ENCODE assay signal across 23 cellular contexts in the genomic region with DNA sequence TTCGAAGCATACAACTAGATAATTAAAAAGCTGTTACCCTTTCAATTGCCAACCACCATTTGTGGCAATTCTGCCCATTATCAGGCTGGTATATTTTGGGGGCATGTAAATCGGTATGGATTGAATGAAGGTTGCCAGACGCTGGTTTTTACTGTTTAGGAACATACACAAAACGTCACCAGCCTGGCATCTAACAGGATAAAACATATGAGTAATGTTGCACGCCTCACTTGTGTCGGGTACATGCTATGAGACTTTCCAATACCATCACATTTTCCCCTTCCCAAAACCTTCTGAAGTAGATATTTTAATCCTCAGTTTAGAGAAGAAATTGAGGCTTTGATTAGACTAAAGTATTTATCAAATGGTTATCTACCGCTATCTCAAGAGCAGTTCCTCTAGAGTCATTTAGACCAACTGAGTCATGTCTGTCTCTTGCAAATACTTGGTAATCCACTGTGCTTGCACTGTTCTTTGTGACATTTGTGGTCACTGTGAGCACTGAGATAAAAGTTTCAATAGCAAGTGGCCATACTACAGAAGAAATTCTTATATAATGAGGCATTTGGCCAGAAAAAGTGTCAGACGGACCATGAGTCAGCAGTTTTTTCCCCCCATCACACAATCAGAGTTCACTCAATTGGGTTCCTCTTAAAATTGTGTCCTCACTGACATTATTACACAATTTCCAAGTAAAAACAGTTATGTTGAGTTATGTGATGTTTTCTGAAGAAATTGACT.
"Had no signal": no experiment of that assay in that cellular context is flagged by ENCODE, and none has a peak within 500 bp of the region (broad histone marks: within the 10 kb centered on the region; RNA-seq: fewer than 3 reads in every experiment).

No MANE protein-coding gene starts in this region.

- H3K4me1 Mint-ChIP-seq: activated CD4-positive, alpha-beta memory T cell treated with anti-CD3 and anti-CD28 coated beads, Interleukin-2, amount 10 ng/mL, durations not matched to agents 7 days and 5 days; neural progenitor cell; stimulated activated naive B cell treated with anti-CD40 and anti-IgM and Interleukin-4, amounts not matched to agents 10 μg/mL and 1 μg/mL and 100 μg/mL, for 72 hours had no signal

- H3K4me1 ChIP-seq: adrenal gland, body of pancreas, colonic mucosa, esophagus muscularis mucosa, lower lobe of right lung, pancreas, tibial nerve, vagina had no signal

- H3K4me3 ChIP-seq: adrenal gland, body of pancreas, colonic mucosa, esophagus muscularis mucosa, lower lobe of right lung, neural progenitor cell, pancreas, tibial nerve, vagina had no signal

- H3K27me3 Mint-ChIP-seq: activated CD4-positive, alpha-beta memory T cell treated with anti-CD3 and anti-CD28 coated beads, Interleukin-2, amount 10 ng/mL, durations not matched to agents 7 days and 5 days; stimulated activated naive B cell treated with anti-CD40 and anti-IgM and Interleukin-4, amounts not matched to agents 10 μg/mL and 1 μg/mL and 100 μg/mL, for 72 hours had no signal

- H3K27ac ChIP-seq: adrenal gland, body of pancreas, colonic mucosa, esophagus muscularis mucosa, lower lobe of right lung, pancreas, tibial nerve, vagina, VCaP had no signal

- H2AFZ ChIP-seq: neural progenitor cell had no signal

- FAIRE-seq: endometrium, islet of Langerhans, pancreas had no signal

- H3K27ac Mint-ChIP-seq: activated CD4-positive, alpha-beta memory T cell treated with anti-CD3 and anti-CD28 coated beads, Interleukin-2, amount 10 ng/mL, durations not matched to agents 7 days and 5 days; neural progenitor cell; stimulated activated naive B cell treated with anti-CD40 and anti-IgM and Interleukin-4, amounts not matched to agents 10 μg/mL and 1 μg/mL and 100 μg/mL, for 72 hours had no signal

- H3K9ac ChIP-seq: neural progenitor cell had no signal

- H3K4me2 ChIP-seq: neural progenitor cell had no signal

- H3K27me3 ChIP-seq: adrenal gland, body of pancreas, colonic mucosa, esophagus muscularis mucosa, neural progenitor cell, pancreas, tibial nerve, vagina had no signal

- DNase-seq: activated CD4-positive, alpha-beta memory T cell treated with anti-CD3 and anti-CD28 coated beads, Interleukin-2, amount 10 ng/mL, durations not matched to agents 7 days and 5 days; activated CD4-positive, alpha-beta T cell treated with anti-CD3 and anti-CD28 coated beads for 1 hour; activated effector memory CD4-positive, alpha-beta T cell treated with Interleukin-2 at 50 U/mL for 16 hours; activated naive CD4-positive, alpha-beta T cell treated with anti-CD3 and anti-CD28 coated beads, Interleukin-2, amount 50 U/mL, for 16 hours; activated T-cell treated with anti-CD3 and anti-CD28 coated beads, Interleukin-2, amount 50 U/mL, for 4 hours; adrenal gland; body of pancreas; caudate nucleus; colonic mucosa; left colon; lower lobe of right lung; pancreas; stimulated activated CD4-positive, alpha-beta T cell treated with anti-CD3 and anti-CD28 coated beads, Interleukin-15, amount 100 ng/mL, for 24 hours; stimulated activated CD4-positive, alpha-beta T cell treated with anti-CD3 and anti-CD28 coated beads, Interleukin-4, amount 100 ng/mL, for 1 hour; stimulated activated naive B cell treated with anti-CD40 and anti-IgM and Interleukin-4, amounts not matched to agents 10 μg/mL and 1 μg/mL and 100 μg/mL, for 72 hours; T1000 had no signal

- H3K36me3 Mint-ChIP-seq: neural progenitor cell; stimulated activated naive B cell treated with anti-CD40 and anti-IgM and Interleukin-4, amounts not matched to agents 10 μg/mL and 1 μg/mL and 100 μg/mL, for 72 hours had no signal

- H3K9me3 Mint-ChIP-seq: activated T-cell treated with anti-CD3 and anti-CD28 coated beads, Interleukin-2, amount 50 U/mL, for 4 hours had no signal

- H3K9me3 ChIP-seq: adrenal gland, body of pancreas, esophagus muscularis mucosa, pancreas, tibial nerve, vagina had no signal

- H3K36me3 ChIP-seq: adrenal gland, colonic mucosa, esophagus muscularis mucosa, lower lobe of right lung, neural progenitor cell, pancreas, tibial nerve, vagina had no signal

- ATAC-seq: activated T-cell treated with anti-CD3 and anti-CD28 coated beads, Interleukin-2, amount 50 U/mL, for 4 hours; body of pancreas; left colon; lower lobe of right lung; pancreas; stimulated activated naive B cell treated with anti-CD40 and anti-IgM and Interleukin-4, amounts not matched to agents 10 μg/mL and 1 μg/mL and 100 μg/mL, for 72 hours had no signal

- H3K4me3 Mint-ChIP-seq: activated CD4-positive, alpha-beta memory T cell treated with anti-CD3 and anti-CD28 coated beads, Interleukin-2, amount 10 ng/mL, durations not matched to agents 7 days and 5 days; activated T-cell treated with anti-CD3 and anti-CD28 coated beads, Interleukin-2, amount 50 U/mL, for 4 hours; neural progenitor cell; stimulated activated naive B cell treated with anti-CD40 and anti-IgM and Interleukin-4, amounts not matched to agents 10 μg/mL and 1 μg/mL and 100 μg/mL, for 72 hours had no signal
